9 cellular contexts compared by ENCODE assay signal in the genomic region with DNA sequence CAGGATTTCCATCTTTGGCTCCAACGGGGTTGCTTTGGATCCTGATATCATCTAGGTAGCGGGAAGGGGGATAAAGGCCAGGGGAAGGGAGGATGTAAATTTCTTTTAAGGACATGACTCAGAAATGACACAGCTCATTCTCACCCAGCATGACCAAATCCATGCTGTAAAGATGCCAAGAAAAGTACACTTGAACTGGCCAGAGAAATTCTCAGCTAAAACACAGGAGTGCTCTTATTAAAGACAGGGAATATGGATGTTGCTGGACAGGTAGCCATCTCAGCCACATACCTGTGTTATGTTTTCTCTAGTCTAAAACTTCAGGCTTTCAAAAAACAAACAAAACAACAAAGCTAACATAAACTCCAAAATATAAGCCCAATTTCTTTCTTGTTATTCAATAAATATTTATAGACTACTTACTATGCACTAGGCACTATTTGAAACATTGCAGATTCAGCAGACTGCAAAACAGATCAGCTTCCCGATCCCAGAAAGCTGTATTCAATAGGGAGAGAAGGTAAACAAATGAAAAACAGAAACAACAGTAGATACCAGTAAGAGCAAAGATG.
DNase-seq lines count a peak whose midpoint lies in the region; ATAC-seq and TF ChIP-seq lines count a peak whose summit lies in the region.
"Had no signal": no experiment of that assay in that cellular context is flagged by ENCODE, and none has a peak within 500 bp of the region (broad histone marks: within the 10 kb centered on the region; RNA-seq: fewer than 3 reads in every experiment).

No MANE protein-coding gene starts in this region.

- H3K27me3 Mint-ChIP-seq in mesothelial cell of epicardium (ENCODE audit: low read depth), result peaks cover 3% of the 10 kb centered on the region

- TF ChIP-seq CTCF in mesothelial cell of epicardium (IDR thresholded peaks at IDR 0.05; ENCODE audit: unreplicated experiment), result no peak

- no peaks in the 10 kb centered on the region for H3K36me3 ChIP-seq in ACC112 (ENCODE audit: insufficient read depth, low read length)

- H3K27me3 ChIP-seq in ACC112 (ENCODE audit: insufficient read depth, low read length), result no peaks in the 10 kb centered on the region

- H3K79me2 ChIP-seq in ACC112 (ENCODE audit: control insufficient read depth, insufficient read depth, low read length, unreplicated experiment), result no peaks in the 10 kb centered on the region

- peaks cover 26% of the 10 kb centered on the region for H3K4me1 ChIP-seq in ACC112 (ENCODE audit: control insufficient read depth, insufficient read depth, low read length, unreplicated experiment)

- no peak overlapping the region for H3K4me3 Mint-ChIP-seq in mesothelial cell of epicardium

- peaks cover 9% of the 10 kb centered on the region for H3K9me3 Mint-ChIP-seq in mesothelial cell of epicardium

- peaks cover 14% of the 10 kb centered on the region for H3K4me1 Mint-ChIP-seq in mesothelial cell of epicardium

- ATAC-seq in GM18873 (IDR thresholded peaks at IDR 0.05; ENCODE audit: low FRiP score, unreplicated experiment) (no peak), HG03354 (IDR thresholded peaks at IDR 0.05; ENCODE audit: poor library complexity, severe bottlenecking, unreplicated experiment) (no peak), GM19035 (IDR thresholded peaks at IDR 0.05; ENCODE audit: unreplicated experiment) (no peak)

- DNase-seq in M059J (ENCODE audit: low read depth) (peak; percentile 99), dedifferentiated amniotic fluid mesenchymal stem cell (ENCODE audit: extremely low spot score) (peak; percentile 87), mesothelial cell of epicardium (ENCODE audit: low spot score in 2 of 2, unreplicated experiment in 2 of 2) (no peak)
- no peak for DNase-seq in stimulated activated CD8-positive, alpha-beta memory T cell treated with anti-CD3 and anti-CD28 coated beads, Interleukin-4, amount 100 ng/mL, for 48 hours
- DNase-seq: GDM1 had no signal

- peak overlapping the region; percentile 65 for H3K27ac Mint-ChIP-seq in mesothelial cell of epicardium

- H2AFZ ChIP-seq in ACC112 (ENCODE audit: low read length, unreplicated experiment), result peak overlapping the region; percentile 88

- peak overlapping the region; percentile 22 for H3K4me3 ChIP-seq in ACC112 (ENCODE audit: low read depth, low read length)

- H3K27ac ChIP-seq in ACC112 (ENCODE audit: low read depth, low read length), result peak overlapping the region; percentile 94

- H3K36me3 Mint-ChIP-seq in mesothelial cell of epicardium, result no peaks in the 10 kb centered on the region

Comparison
In these comparisons a context has a peak if more than half of its experiments do, and no peak if none do; other contexts are left out.
1. DNase-seq: peak in M059J (single experiment) and dedifferentiated amniotic fluid mesenchymal stem cell (single experiment); none in mesothelial cell of epicardium (0 of 2) and stimulated activated CD8-positive, alpha-beta memory T cell treated with anti-CD3 and anti-CD28 coated beads, Interleukin-4, amount 100 ng/mL, for 48 hours (single experiment).